28 cellular contexts compared by ENCODE assay signal in genomic region chr10:583433-583832, GRCh38.
"Had no signal": no experiment of that assay in that cellular context is flagged by ENCODE, and none has a peak within 500 bp of the region (broad histone marks: within the 10 kb centered on the region; RNA-seq: fewer than 3 reads in every experiment).

No MANE protein-coding gene starts in this region.

- H3K27ac ChIP-seq: SJCRH30, WERI-Rb-1 had no signal

- H3K36me3 Mint-ChIP-seq: activated naive CD4-positive, alpha-beta T cell treated with anti-CD3 and anti-CD28 coated beads, Interleukin-2, amount 50 U/mL, for 24 hours had no signal

- H3K9me3 ChIP-seq: breast epithelium, SJCRH30, SK-N-SH had no signal

- H3K4me2 ChIP-seq: SK-N-SH had no signal

- H3K27ac Mint-ChIP-seq: activated CD8-positive, alpha-beta T cell treated with anti-CD3 and anti-CD28 coated beads, Interleukin-2, amount 10 ng/mL, durations not matched to agents 7 days and 5 days; activated naive CD4-positive, alpha-beta T cell treated with anti-CD3 and anti-CD28 coated beads, Interleukin-2, amount 50 U/mL, for 24 hours; activated T-cell treated with anti-CD3 and anti-CD28 coated beads, Interleukin-2, amount 50 U/mL, for 24 hours; activated T-helper 1 cell treated with anti-CD3 and anti-CD28 coated beads, Interleukin-12 subunit alpha, Interleukin-12 subunit beta, Interleukin-2, Interleukin-4 antibody, amounts not matched to agents 30 ng/mL and 10 ng/mL and 1 ng/mL, durations not matched to agents 14 hours and 24 hours and 36 hours had no signal

- H3K4me1 ChIP-seq: breast epithelium had no signal

- H3K9me3 Mint-ChIP-seq: activated naive CD4-positive, alpha-beta T cell treated with anti-CD3 and anti-CD28 coated beads, Interleukin-2, amount 50 U/mL, for 24 hours; activated T-cell treated with anti-CD3 and anti-CD28 coated beads, Interleukin-2, amount 50 U/mL, for 24 hours; activated T-helper 1 cell treated with anti-CD3 and anti-CD28 coated beads, Interleukin-12 subunit alpha, Interleukin-12 subunit beta, Interleukin-2, Interleukin-4 antibody, amounts not matched to agents 30 ng/mL and 10 ng/mL and 1 ng/mL, durations not matched to agents 14 hours and 24 hours and 36 hours had no signal

- DNase-seq: activated CD4-positive, alpha-beta T cell treated with anti-CD3 and anti-CD28 coated beads for 4 hours; activated CD8-positive, alpha-beta T cell treated with anti-CD3 and anti-CD28 coated beads, Interleukin-2, amount 10 ng/mL, durations not matched to agents 7 days and 5 days; activated effector memory CD4-positive, alpha-beta T cell treated with Interleukin-2 at 50 U/mL for 16 hours; activated naive CD4-positive, alpha-beta T cell; activated T-cell treated with anti-CD3 and anti-CD28 coated beads, Interleukin-2, amount 50 U/mL, for 24 hours; aorta; caudate nucleus; KG1; NCI-H1048; NCI-H146; NCI-H187 treated with DMSO at 0.1 percent for 48 hours; NCI-H2081 treated with DMSO at 0.1 percent for 48 hours; NCI-H2227 treated with DMSO at 0.1 percent for 48 hours; NCI-H446 treated with DMSO at 0.1 percent for 48 hours; NCI-H526 treated with DMSO at 0.1 percent for 48 hours; NCI-H82; OCI-M1; RPMI8226; SJCRH30; SK-N-SH; T-helper 1 cell; WERI-Rb-1 had no signal

- H3K36me3 ChIP-seq: breast epithelium, SJCRH30, WERI-Rb-1 had no signal

- ATAC-seq: activated CD4-positive, CD25-positive, alpha-beta regulatory T cell treated with anti-CD3 and anti-CD28 coated beads, Interleukin-2, amount 50 U/mL, for 24 hours; activated CD8-positive, alpha-beta T cell treated with anti-CD3 and anti-CD28 coated beads, Interleukin-2, amount 10 ng/mL, durations not matched to agents 7 days and 5 days; Panc1; Right ventricle myocardium inferior had no signal

- H3K4me3 Mint-ChIP-seq: activated CD8-positive, alpha-beta T cell treated with anti-CD3 and anti-CD28 coated beads, Interleukin-2, amount 10 ng/mL, durations not matched to agents 7 days and 5 days; activated naive CD4-positive, alpha-beta T cell treated with anti-CD3 and anti-CD28 coated beads, Interleukin-2, amount 50 U/mL, for 24 hours; activated T-cell treated with anti-CD3 and anti-CD28 coated beads, Interleukin-2, amount 50 U/mL, for 24 hours; activated T-helper 1 cell treated with anti-CD3 and anti-CD28 coated beads, Interleukin-12 subunit alpha, Interleukin-12 subunit beta, Interleukin-2, Interleukin-4 antibody, amounts not matched to agents 30 ng/mL and 10 ng/mL and 1 ng/mL, durations not matched to agents 14 hours and 24 hours and 36 hours had no signal

- H3K27me3 ChIP-seq: breast epithelium, SJCRH30 had no signal

- H3K9ac ChIP-seq: SK-N-SH had no signal

- H3K27me3 Mint-ChIP-seq: activated T-cell treated with anti-CD3 and anti-CD28 coated beads, Interleukin-2, amount 50 U/mL, for 24 hours had no signal

- H3K4me3 ChIP-seq: breast epithelium, SJCRH30 had no signal

- H3K4me1 Mint-ChIP-seq: activated naive CD4-positive, alpha-beta T cell treated with anti-CD3 and anti-CD28 coated beads, Interleukin-2, amount 50 U/mL, for 24 hours had no signal
